In genomic region chr11:38256436-38256835, GRCh38 we compare ENCODE assay signal across 21 cellular contexts.
"Had no signal": no experiment of that assay in that cellular context is flagged by ENCODE, and none has a peak within 500 bp of the region (broad histone marks: within the 10 kb centered on the region; RNA-seq: fewer than 3 reads in every experiment).

No MANE protein-coding gene starts in this region.

- H2AFZ ChIP-seq: parathyroid adenoma had no signal

- DNase-seq: effector CD4-positive, alpha-beta T cell; foreskin melanocyte; heart left ventricle; hippocampal formation; left colon; left ventricle myocardium superior; mesenchymal stem cell; naive B cell; psoas muscle; retina; right lobe of liver; stimulated activated CD4-positive, alpha-beta T cell treated with anti-CD3 and anti-CD28 coated beads, Interleukin-4, amount 100 ng/mL, for 1 hour; stimulated activated CD8-positive, alpha-beta memory T cell treated with anti-CD3 and anti-CD28 coated beads, Interleukin-4, amount 100 ng/mL, for 48 hours; tibial artery; upper lobe of right lung had no signal

- H3K36me3 Mint-ChIP-seq: naive B cell; stimulated activated effector memory CD8-positive, alpha-beta T cell treated with anti-CD3 and anti-CD28 coated beads, Interleukin-12 subunit alpha, Interleukin-12 subunit beta, amount 100 ng/mL, for 72 hours had no signal

- H3K4me1 Mint-ChIP-seq: naive B cell; stimulated activated effector memory CD8-positive, alpha-beta T cell treated with anti-CD3 and anti-CD28 coated beads, Interleukin-12 subunit alpha, Interleukin-12 subunit beta, amount 100 ng/mL, for 72 hours had no signal

- H3K27ac ChIP-seq: coronary artery, heart left ventricle, parathyroid adenoma, psoas muscle, right lobe of liver, tibial artery, upper lobe of right lung, vagina had no signal

- H3K4me3 Mint-ChIP-seq: naive B cell; nephron; stimulated activated effector memory CD8-positive, alpha-beta T cell treated with anti-CD3 and anti-CD28 coated beads, Interleukin-12 subunit alpha, Interleukin-12 subunit beta, amount 100 ng/mL, for 72 hours; stimulated activated naive CD8-positive, alpha-beta T cell treated with anti-CD3 and anti-CD28 coated beads, Interleukin-15, Interleukin-2, amounts not matched to agents 100 ng/mL and 50 ng/mL, for 24 hours had no signal

- H3K9me3 ChIP-seq: heart left ventricle, psoas muscle, right lobe of liver, tibial artery, upper lobe of right lung, vagina had no signal

- H3K27me3 Mint-ChIP-seq: naive B cell; stimulated activated naive CD8-positive, alpha-beta T cell treated with anti-CD3 and anti-CD28 coated beads, Interleukin-15, Interleukin-2, amounts not matched to agents 100 ng/mL and 50 ng/mL, for 24 hours had no signal

- H3K27me3 ChIP-seq: heart left ventricle, right lobe of liver, tibial artery, upper lobe of right lung, vagina had no signal

- ATAC-seq: heart left ventricle; left colon; left ventricle myocardium superior; psoas muscle; right lobe of liver; stimulated activated effector memory CD8-positive, alpha-beta T cell treated with anti-CD3 and anti-CD28 coated beads, Interleukin-12 subunit alpha, Interleukin-12 subunit beta, amount 100 ng/mL, for 72 hours; upper lobe of right lung had no signal

- H3K79me2 ChIP-seq: parathyroid adenoma had no signal

- H3K9ac ChIP-seq: parathyroid adenoma had no signal

- H3K4me1 ChIP-seq: heart left ventricle, parathyroid adenoma, psoas muscle, right lobe of liver, tibial artery, upper lobe of right lung, vagina had no signal

- H3K27ac Mint-ChIP-seq: naive B cell; nephron; stimulated activated effector memory CD8-positive, alpha-beta T cell treated with anti-CD3 and anti-CD28 coated beads, Interleukin-12 subunit alpha, Interleukin-12 subunit beta, amount 100 ng/mL, for 72 hours; stimulated activated naive CD8-positive, alpha-beta T cell treated with anti-CD3 and anti-CD28 coated beads, Interleukin-15, Interleukin-2, amounts not matched to agents 100 ng/mL and 50 ng/mL, for 24 hours had no signal
